In genomic region chr2:37645836-37646235, GRCh38 we compare ENCODE assay signal across 12 cellular contexts. TPM values are rescaled to one million over a fixed set of nuclear protein-coding genes. Genes with fewer than 3 reads are reported as not detected.
DNase-seq lines count a peak whose midpoint lies in the region; ATAC-seq and TF ChIP-seq lines count a peak whose summit lies in the region.
"Had no signal": no experiment of that assay in that cellular context is flagged by ENCODE, and none has a peak within 500 bp of the region (broad histone marks: within the 10 kb centered on the region; RNA-seq: fewer than 3 reads in every experiment).

No MANE protein-coding gene starts in this region.

- H3K4me1 ChIP-seq in heart left ventricle, result peaks cover 15 to 97% (median 83%) of the 10 kb centered on the region in 12 donors
- H3K4me1 ChIP-seq: parathyroid adenoma had no signal

- TF ChIP-seq POLR2A in heart left ventricle (IDR thresholded peaks at IDR 0.05) (no peak), lower leg skin (IDR thresholded peaks at IDR 0.05) (no peak)

- peak overlapping the region in 9 of 12 donors; percentile 17 to 91 (median 40) for H3K27ac ChIP-seq in heart left ventricle
- H3K27ac ChIP-seq in epithelial cell of prostate, result peak overlapping the region; percentile 48
- H3K27ac ChIP-seq: parathyroid adenoma had no signal

- H3K9me3 ChIP-seq in heart left ventricle, result peaks cover 0 to 7% (median 0%) of the 10 kb centered on the region in 12 donors

- H3K4me1 Mint-ChIP-seq in stimulated activated effector memory CD8-positive, alpha-beta T cell treated with anti-CD3 and anti-CD28 coated beads, Interleukin-12 subunit alpha, Interleukin-12 subunit beta, amount 100 ng/mL, for 72 hours, result peaks cover 96% of the 10 kb centered on the region

- H3K27me3 ChIP-seq in heart left ventricle, result no peaks in the 10 kb centered on the region

- no peak overlapping the region for H3K4me3 ChIP-seq in heart left ventricle
- H3K4me3 ChIP-seq in lower leg skin (ENCODE audit: low read depth, poor library complexity, severe bottlenecking), result no peak overlapping the region

- no peak for TF ChIP-seq CTCF in heart left ventricle (IDR thresholded peaks at IDR 0.05)
- no peak for TF ChIP-seq CTCF in lower leg skin (IDR thresholded peaks at IDR 0.05)

- H3K36me3 Mint-ChIP-seq in stimulated activated effector memory CD8-positive, alpha-beta T cell treated with anti-CD3 and anti-CD28 coated beads, Interleukin-12 subunit alpha, Interleukin-12 subunit beta, amount 100 ng/mL, for 72 hours, result peaks cover 79% of the 10 kb centered on the region

- ATAC-seq in heart left ventricle (no peak), Right ventricle myocardium superior (ENCODE audit: poor library complexity) (no peak), SK-N-SH treated with all-trans-retinoic acid at 6 μM for 48 hours (peak; percentile 11; the same call in 1 of the 3 replicates)
- no peak for ATAC-seq in stimulated activated effector memory CD8-positive, alpha-beta T cell treated with anti-CD3 and anti-CD28 coated beads, Interleukin-12 subunit alpha, Interleukin-12 subunit beta, amount 100 ng/mL, for 72 hours

- no peak for DNase-seq in heart left ventricle
- DNase-seq in Right ventricle myocardium superior, result no peak
- no peak for DNase-seq in epithelial cell of prostate (ENCODE audit: low read depth, low spot score)
- DNase-seq in stimulated activated effector memory CD8-positive, alpha-beta T cell treated with anti-CD3 and anti-CD28 coated beads, Interleukin-12 subunit alpha, Interleukin-12 subunit beta, amount 100 ng/mL, for 72 hours (ENCODE audit: low spot score in 2 of 2), result no peak
- no peak for DNase-seq in lower leg skin (ENCODE audit: low spot score in 2 of 2)
- DNase-seq in AG20443 (ENCODE audit: low spot score), result no peak
- DNase-seq in NCI-H82 treated with DMSO at 0.1 percent for 48 hours (lab: John Stamatoyannopoulos, UW; ENCODE audit: unreplicated experiment), result no peak
- DNase-seq: DMS79 treated with DMSO at 0.1 percent for 48 hours; mesendoderm; stimulated activated naive B cell treated with anti-CD40 and anti-IgM and Interleukin-4, amounts not matched to agents 10 μg/mL and 1 μg/mL and 100 μg/mL, for 72 hours had no signal

- peaks cover 0 to 58% (median 39%) of the 10 kb centered on the region in 9 donors for H3K36me3 ChIP-seq in heart left ventricle

- peak overlapping the region; percentile 13 for H3K4me3 Mint-ChIP-seq in stimulated activated effector memory CD8-positive, alpha-beta T cell treated with anti-CD3 and anti-CD28 coated beads, Interleukin-12 subunit alpha, Interleukin-12 subunit beta, amount 100 ng/mL, for 72 hours
- H3K4me3 Mint-ChIP-seq: stimulated activated naive B cell treated with anti-CD40 and anti-IgM and Interleukin-4, amounts not matched to agents 10 μg/mL and 1 μg/mL and 100 μg/mL, for 72 hours had no signal

- WGBS in heart left ventricle, 4 donors, result 83 to 88% (median 85%) methylated on average over 9 of the region's 9 CpGs
- 93 to 95% methylated on average over 9 of the region's 9 CpGs for WGBS in lower leg skin, 2 donors

- no peaks in the 10 kb centered on the region for H3K9me3 Mint-ChIP-seq in stimulated activated effector memory CD8-positive, alpha-beta T cell treated with anti-CD3 and anti-CD28 coated beads, Interleukin-12 subunit alpha, Interleukin-12 subunit beta, amount 100 ng/mL, for 72 hours

- H3K27ac Mint-ChIP-seq in stimulated activated effector memory CD8-positive, alpha-beta T cell treated with anti-CD3 and anti-CD28 coated beads, Interleukin-12 subunit alpha, Interleukin-12 subunit beta, amount 100 ng/mL, for 72 hours, result peak overlapping the region; percentile 94

- intact Hi-C loops in heart left ventricle (cut with DNase I) (loop anchor here in 1 of 10 donors (5.0 kb wide), 1 partner anchor 229 kb away; no protein-coding TSS in a partner anchor), Right ventricle myocardium superior (cut with DNase I) (no loop called here), lower leg skin (cut with DNase I; ENCODE audit: low total_unique reads) (no loop called here)

TF ChIP-seq in SK-N-SH treated with all-trans-retinoic acid at 6 μM for 48 hours, 23 proteins besides CTCF, POLR2A, EP300 and RAD21:
- no peak for TF ChIP-seq RARB (CRISPR knock-in tag; IDR thresholded peaks at IDR 0.05)
- TF ChIP-seq TSHZ2 (CRISPR knock-in tag; IDR thresholded peaks at IDR 0.05), result no peak
- TF ChIP-seq PATZ1 (CRISPR knock-in tag; IDR thresholded peaks at IDR 0.05; ENCODE audit: borderline replicate concordance), result no peak
- TF ChIP-seq ISL1 (CRISPR knock-in tag; IDR thresholded peaks at IDR 0.05), result no peak
- TF ChIP-seq CREB5 (CRISPR knock-in tag; IDR thresholded peaks at IDR 0.05; ENCODE audit: low read depth), result no peak
- no peak for TF ChIP-seq ZFP30 (CRISPR knock-in tag; IDR thresholded peaks at IDR 0.05)
- TF ChIP-seq PPARA (CRISPR knock-in tag; IDR thresholded peaks at IDR 0.05; ENCODE audit: borderline replicate concordance), result no peak
- no peak for TF ChIP-seq ZC3H10 (CRISPR knock-in tag; IDR thresholded peaks at IDR 0.05)
- TF ChIP-seq BACH2 (CRISPR knock-in tag; IDR thresholded peaks at IDR 0.05; ENCODE audit: borderline replicate concordance), result no peak
- no peak for TF ChIP-seq SNAI2 (CRISPR knock-in tag; IDR thresholded peaks at IDR 0.05)
- TF ChIP-seq TCF4 (CRISPR knock-in tag; IDR thresholded peaks at IDR 0.05; ENCODE audit: borderline replicate concordance), result no peak

RNA-seq across cellular contexts. Expression of gene CDC42EP3, which starts 25.6 kb away (rescaled TPM):
- total RNA-seq in heart left ventricle, result 100 to 1,000 TPM in 6 of 9 donors, 10 to 100 TPM in 3; 84.5 to 189 (median 124) TPM
- 10 to 100 TPM; 32.5 to 52.8 TPM for polyA plus RNA-seq in heart left ventricle
- total RNA-seq in Right ventricle myocardium superior, result 75.3 TPM
- total RNA-seq in lower leg skin, result 10 to 100 TPM; 14.0 to 42.6 (median 28.7) TPM
